ENCODE assay signal across 1 cellular context in genomic region chr9:20563917-20564316, GRCh38.
TF ChIP-seq lines count a peak whose summit lies in the region.

No MANE protein-coding gene starts in this region.

TF ChIP-seq in HEK293, 187 proteins besides CTCF, POLR2A, EP300 and RAD21 (continued from another document and continues in another):
- peak; percentile 73 for TF ChIP-seq INSM2 (tag by site-specific recombination; IDR thresholded peaks at IDR 0.05)
- TF ChIP-seq, protein P1, sequence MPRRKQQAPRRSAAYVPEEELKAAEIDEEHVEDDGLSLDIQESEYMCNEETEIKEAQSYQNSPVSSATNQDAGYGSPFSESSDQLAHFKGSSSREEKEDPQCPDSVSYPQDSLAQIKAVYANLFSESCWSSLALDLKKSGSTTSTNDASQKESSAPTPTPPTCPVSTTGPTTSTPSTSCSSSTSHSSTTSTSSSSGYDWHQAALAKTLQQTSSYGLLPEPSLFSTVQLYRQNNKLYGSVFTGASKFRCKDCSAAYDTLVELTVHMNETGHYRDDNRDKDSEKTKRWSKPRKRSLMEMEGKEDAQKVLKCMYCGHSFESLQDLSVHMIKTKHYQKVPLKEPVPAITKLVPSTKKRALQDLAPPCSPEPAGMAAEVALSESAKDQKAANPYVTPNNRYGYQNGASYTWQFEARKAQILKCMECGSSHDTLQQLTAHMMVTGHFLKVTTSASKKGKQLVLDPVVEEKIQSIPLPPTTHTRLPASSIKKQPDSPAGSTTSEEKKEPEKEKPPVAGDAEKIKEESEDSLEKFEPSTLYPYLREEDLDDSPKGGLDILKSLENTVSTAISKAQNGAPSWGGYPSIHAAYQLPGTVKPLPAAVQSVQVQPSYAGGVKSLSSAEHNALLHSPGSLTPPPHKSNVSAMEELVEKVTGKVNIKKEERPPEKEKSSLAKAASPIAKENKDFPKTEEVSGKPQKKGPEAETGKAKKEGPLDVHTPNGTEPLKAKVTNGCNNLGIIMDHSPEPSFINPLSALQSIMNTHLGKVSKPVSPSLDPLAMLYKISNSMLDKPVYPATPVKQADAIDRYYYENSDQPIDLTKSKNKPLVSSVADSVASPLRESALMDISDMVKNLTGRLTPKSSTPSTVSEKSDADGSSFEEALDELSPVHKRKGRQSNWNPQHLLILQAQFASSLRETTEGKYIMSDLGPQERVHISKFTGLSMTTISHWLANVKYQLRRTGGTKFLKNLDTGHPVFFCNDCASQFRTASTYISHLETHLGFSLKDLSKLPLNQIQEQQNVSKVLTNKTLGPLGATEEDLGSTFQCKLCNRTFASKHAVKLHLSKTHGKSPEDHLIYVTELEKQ (tag by site-specific recombination; IDR thresholded peaks at IDR 0.05; ENCODE audit: borderline replicate concordance), result peak; percentile 75
- TF ChIP-seq ZNF629 (tag by site-specific recombination; IDR thresholded peaks at IDR 0.05), result peak; percentile 79
- TF ChIP-seq KLF9 (tag by site-specific recombination; IDR thresholded peaks at IDR 0.05; ENCODE audit: low read depth), result no peak
- TF ChIP-seq ZNF274 (IDR thresholded peaks at IDR 0.05; ENCODE audit: low read length), result no peak
- no peak for TF ChIP-seq ZNF274 (tag by site-specific recombination; IDR thresholded peaks at IDR 0.05; ENCODE audit: borderline replicate concordance)
- TF ChIP-seq ZNF404 (tag by site-specific recombination; IDR thresholded peaks at IDR 0.05), result no peak
- TF ChIP-seq, protein P2, sequence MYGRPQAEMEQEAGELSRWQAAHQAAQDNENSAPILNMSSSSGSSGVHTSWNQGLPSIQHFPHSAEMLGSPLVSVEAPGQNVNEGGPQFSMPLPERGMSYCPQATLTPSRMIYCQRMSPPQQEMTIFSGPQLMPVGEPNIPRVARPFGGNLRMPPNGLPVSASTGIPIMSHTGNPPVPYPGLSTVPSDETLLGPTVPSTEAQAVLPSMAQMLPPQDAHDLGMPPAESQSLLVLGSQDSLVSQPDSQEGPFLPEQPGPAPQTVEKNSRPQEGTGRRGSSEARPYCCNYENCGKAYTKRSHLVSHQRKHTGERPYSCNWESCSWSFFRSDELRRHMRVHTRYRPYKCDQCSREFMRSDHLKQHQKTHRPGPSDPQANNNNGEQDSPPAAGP (tag by site-specific recombination; IDR thresholded peaks at IDR 0.05), result 0 out of 2 replicates have a peak, but pooled peaks have one; percentile 24
- TF ChIP-seq, protein P3, sequence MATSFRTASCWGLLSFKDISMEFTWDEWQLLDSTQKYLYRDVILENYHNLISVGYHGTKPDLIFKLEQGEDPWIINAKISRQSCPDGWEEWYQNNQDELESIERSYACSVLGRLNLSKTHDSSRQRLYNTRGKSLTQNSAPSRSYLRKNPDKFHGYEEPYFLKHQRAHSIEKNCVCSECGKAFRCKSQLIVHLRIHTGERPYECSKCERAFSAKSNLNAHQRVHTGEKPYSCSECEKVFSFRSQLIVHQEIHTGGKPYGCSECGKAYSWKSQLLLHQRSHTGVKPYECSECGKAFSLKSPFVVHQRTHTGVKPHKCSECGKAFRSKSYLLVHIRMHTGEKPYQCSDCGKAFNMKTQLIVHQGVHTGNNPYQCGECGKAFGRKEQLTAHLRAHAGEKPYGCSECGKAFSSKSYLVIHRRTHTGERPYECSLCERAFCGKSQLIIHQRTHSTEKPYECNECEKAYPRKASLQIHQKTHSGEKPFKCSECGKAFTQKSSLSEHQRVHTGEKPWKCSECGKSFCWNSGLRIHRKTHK (tag by site-specific recombination; IDR thresholded peaks at IDR 0.05), result no peak
- no peak for TF ChIP-seq ZNF785 (tag by site-specific recombination; IDR thresholded peaks at IDR 0.05)
- TF ChIP-seq OVOL3 (tag by site-specific recombination; IDR thresholded peaks at IDR 0.05), result no peak
- no peak for TF ChIP-seq KLF1 (tag by site-specific recombination; IDR thresholded peaks at IDR 0.05)
- no peak for TF ChIP-seq ZNF670 (tag by site-specific recombination; IDR thresholded peaks at IDR 0.05; ENCODE audit: low read depth)
- TF ChIP-seq FEZF1 (tag by site-specific recombination; IDR thresholded peaks at IDR 0.05), result peak; percentile 59; the same call in 1 of the 2 replicates
- TF ChIP-seq GLIS2 (tag by site-specific recombination; IDR thresholded peaks at IDR 0.05), result no peak
- TF ChIP-seq ZBTB8A (tag by site-specific recombination; IDR thresholded peaks at IDR 0.05), result no peak
- no peak for TF ChIP-seq ZNF571 (tag by site-specific recombination; IDR thresholded peaks at IDR 0.05)
- TF ChIP-seq, protein P4, sequence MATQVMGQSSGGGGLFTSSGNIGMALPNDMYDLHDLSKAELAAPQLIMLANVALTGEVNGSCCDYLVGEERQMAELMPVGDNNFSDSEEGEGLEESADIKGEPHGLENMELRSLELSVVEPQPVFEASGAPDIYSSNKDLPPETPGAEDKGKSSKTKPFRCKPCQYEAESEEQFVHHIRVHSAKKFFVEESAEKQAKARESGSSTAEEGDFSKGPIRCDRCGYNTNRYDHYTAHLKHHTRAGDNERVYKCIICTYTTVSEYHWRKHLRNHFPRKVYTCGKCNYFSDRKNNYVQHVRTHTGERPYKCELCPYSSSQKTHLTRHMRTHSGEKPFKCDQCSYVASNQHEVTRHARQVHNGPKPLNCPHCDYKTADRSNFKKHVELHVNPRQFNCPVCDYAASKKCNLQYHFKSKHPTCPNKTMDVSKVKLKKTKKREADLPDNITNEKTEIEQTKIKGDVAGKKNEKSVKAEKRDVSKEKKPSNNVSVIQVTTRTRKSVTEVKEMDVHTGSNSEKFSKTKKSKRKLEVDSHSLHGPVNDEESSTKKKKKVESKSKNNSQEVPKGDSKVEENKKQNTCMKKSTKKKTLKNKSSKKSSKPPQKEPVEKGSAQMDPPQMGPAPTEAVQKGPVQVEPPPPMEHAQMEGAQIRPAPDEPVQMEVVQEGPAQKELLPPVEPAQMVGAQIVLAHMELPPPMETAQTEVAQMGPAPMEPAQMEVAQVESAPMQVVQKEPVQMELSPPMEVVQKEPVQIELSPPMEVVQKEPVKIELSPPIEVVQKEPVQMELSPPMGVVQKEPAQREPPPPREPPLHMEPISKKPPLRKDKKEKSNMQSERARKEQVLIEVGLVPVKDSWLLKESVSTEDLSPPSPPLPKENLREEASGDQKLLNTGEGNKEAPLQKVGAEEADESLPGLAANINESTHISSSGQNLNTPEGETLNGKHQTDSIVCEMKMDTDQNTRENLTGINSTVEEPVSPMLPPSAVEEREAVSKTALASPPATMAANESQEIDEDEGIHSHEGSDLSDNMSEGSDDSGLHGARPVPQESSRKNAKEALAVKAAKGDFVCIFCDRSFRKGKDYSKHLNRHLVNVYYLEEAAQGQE (tag by site-specific recombination; IDR thresholded peaks at IDR 0.05), result no peak
- no peak for TF ChIP-seq ZNF169 (tag by site-specific recombination; IDR thresholded peaks at IDR 0.05)
- no peak for TF ChIP-seq ZBTB49 (tag by site-specific recombination; IDR thresholded peaks at IDR 0.05; ENCODE audit: low read depth)
- TF ChIP-seq ZNF473 (tag by site-specific recombination; IDR thresholded peaks at IDR 0.05), result no peak
- peak; percentile 82 for TF ChIP-seq IKZF3 (tag by site-specific recombination; IDR thresholded peaks at IDR 0.05)
- TF ChIP-seq ZBTB26 (tag by site-specific recombination; optimal IDR thresholded peaks at IDR 0.05), result no peak
- peak; percentile 27; the same call in 1 of the 2 replicates for TF ChIP-seq ZEB2 (tag by site-specific recombination; IDR thresholded peaks at IDR 0.05)
- TF ChIP-seq, protein P5, sequence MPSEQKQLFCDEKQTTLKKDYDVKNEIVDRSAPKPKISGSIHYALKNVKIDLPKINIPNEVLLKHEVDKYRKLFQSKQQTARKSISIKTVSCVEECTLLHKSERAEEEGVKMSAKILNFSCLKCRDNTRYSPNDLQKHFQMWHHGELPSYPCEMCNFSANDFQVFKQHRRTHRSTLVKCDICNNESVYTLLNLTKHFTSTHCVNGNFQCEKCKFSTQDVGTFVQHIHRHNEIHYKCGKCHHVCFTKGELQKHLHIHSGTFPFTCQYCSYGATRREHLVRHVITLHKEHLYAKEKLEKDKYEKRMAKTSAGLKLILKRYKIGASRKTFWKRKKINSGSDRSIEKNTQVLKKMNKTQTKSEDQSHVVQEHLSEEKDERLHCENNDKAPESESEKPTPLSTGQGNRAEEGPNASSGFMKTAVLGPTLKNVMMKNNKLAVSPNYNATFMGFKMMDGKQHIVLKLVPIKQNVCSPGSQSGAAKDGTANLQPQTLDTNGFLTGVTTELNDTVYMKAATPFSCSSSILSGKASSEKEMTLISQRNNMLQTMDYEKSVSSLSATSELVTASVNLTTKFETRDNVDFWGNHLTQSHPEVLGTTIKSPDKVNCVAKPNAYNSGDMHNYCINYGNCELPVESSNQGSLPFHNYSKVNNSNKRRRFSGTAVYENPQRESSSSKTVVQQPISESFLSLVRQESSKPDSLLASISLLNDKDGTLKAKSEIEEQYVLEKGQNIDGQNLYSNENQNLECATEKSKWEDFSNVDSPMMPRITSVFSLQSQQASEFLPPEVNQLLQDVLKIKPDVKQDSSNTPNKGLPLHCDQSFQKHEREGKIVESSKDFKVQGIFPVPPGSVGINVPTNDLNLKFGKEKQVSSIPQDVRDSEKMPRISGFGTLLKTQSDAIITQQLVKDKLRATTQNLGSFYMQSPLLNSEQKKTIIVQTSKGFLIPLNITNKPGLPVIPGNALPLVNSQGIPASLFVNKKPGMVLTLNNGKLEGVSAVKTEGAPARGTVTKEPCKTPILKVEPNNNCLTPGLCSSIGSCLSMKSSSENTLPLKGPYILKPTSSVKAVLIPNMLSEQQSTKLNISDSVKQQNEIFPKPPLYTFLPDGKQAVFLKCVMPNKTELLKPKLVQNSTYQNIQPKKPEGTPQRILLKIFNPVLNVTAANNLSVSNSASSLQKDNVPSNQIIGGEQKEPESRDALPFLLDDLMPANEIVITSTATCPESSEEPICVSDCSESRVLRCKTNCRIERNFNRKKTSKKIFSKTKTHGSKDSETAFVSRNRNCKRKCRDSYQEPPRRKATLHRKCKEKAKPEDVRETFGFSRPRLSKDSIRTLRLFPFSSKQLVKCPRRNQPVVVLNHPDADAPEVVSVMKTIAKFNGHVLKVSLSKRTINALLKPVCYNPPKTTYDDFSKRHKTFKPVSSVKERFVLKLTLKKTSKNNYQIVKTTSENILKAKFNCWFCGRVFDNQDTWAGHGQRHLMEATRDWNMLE (tag by site-specific recombination; conservative IDR thresholded peaks at IDR 0.05; ENCODE audit: low read depth), result no peak
- TF ChIP-seq, protein P6, sequence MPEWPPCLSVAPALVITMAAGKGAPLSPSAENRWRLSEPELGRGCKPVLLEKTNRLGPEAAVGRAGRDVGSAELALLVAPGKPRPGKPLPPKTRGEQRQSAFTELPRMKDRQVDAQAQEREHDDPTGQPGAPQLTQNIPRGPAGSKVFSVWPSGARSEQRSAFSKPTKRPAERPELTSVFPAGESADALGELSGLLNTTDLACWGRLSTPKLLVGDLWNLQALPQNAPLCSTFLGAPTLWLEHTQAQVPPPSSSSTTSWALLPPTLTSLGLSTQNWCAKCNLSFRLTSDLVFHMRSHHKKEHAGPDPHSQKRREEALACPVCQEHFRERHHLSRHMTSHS (tag by site-specific recombination; IDR thresholded peaks at IDR 0.05), result 0 out of 2 replicates have a peak, but pooled peaks have one; percentile 27
- no peak for TF ChIP-seq ZNF548 (tag by site-specific recombination; IDR thresholded peaks at IDR 0.05)
- TF ChIP-seq WT1 (tag by site-specific recombination; IDR thresholded peaks at IDR 0.05), result peak; percentile 34; the same call in 1 of the 2 replicates
- no peak for TF ChIP-seq ZNF555 (tag by site-specific recombination; conservative IDR thresholded peaks at IDR 0.05)
- TF ChIP-seq ZNF366 (tag by site-specific recombination; conservative IDR thresholded peaks at IDR 0.05), result peak; percentile 57
- TF ChIP-seq ZBTB17 (tag by site-specific recombination; IDR thresholded peaks at IDR 0.05), result 0 out of 2 replicates have a peak, but pooled peaks have one; percentile 15
- TF ChIP-seq OSR2 (tag by site-specific recombination; IDR thresholded peaks at IDR 0.05), result peak; percentile 90
- TF ChIP-seq ZNF19 (tag by site-specific recombination; IDR thresholded peaks at IDR 0.05; ENCODE audit: low read depth), result no peak
- TF ChIP-seq ZNF843 (tag by site-specific recombination; IDR thresholded peaks at IDR 0.05), result peak; percentile 87
- no peak for TF ChIP-seq ZNF792 (tag by site-specific recombination; IDR thresholded peaks at IDR 0.05)
- no peak for TF ChIP-seq ZNF791 (tag by site-specific recombination; IDR thresholded peaks at IDR 0.05)
- TF ChIP-seq TRIM28 (IDR thresholded peaks at IDR 0.05; ENCODE audit: borderline replicate concordance, low read length), result no peak
- peak; percentile 64; the same call in 1 of the 2 replicates for TF ChIP-seq ZNF600 (tag by site-specific recombination; IDR thresholded peaks at IDR 0.05)
- TF ChIP-seq ZNF747 (tag by site-specific recombination; IDR thresholded peaks at IDR 0.05), result no peak
- no peak for TF ChIP-seq ZNF292 (tag by site-specific recombination; IDR thresholded peaks at IDR 0.05; ENCODE audit: borderline replicate concordance, low read depth)
- TF ChIP-seq ZFP41 (tag by site-specific recombination; IDR thresholded peaks at IDR 0.05; ENCODE audit: borderline replicate concordance), result no peak
